In genomic region chr6:10048370-10049297, GRCh38 we compare ENCODE assay signal across 22 cellular contexts.
"Had no signal": no experiment of that assay in that cellular context is flagged by ENCODE, and none has a peak within 500 bp of the region (broad histone marks: within the 10 kb centered on the region; RNA-seq: fewer than 3 reads in every experiment).

No MANE protein-coding gene starts in this region.

- H2AFZ ChIP-seq: parathyroid adenoma had no signal

- H3K9me3 ChIP-seq: colonic mucosa, gastrocnemius medialis had no signal

- H3K27me3 ChIP-seq: colonic mucosa, esophagus squamous epithelium, gastrocnemius medialis, upper lobe of left lung had no signal

- H3K36me3 ChIP-seq: colonic mucosa, esophagus squamous epithelium, gastrocnemius medialis, thoracic aorta, upper lobe of left lung had no signal

- H3K4me3 ChIP-seq: colonic mucosa, dorsolateral prefrontal cortex, esophagus squamous epithelium, gastrocnemius medialis, thoracic aorta, upper lobe of left lung had no signal

- H3K27ac ChIP-seq: colonic mucosa, dorsolateral prefrontal cortex, esophagus squamous epithelium, gastrocnemius medialis, parathyroid adenoma, thoracic aorta, upper lobe of left lung had no signal

- H3K4me1 ChIP-seq: colonic mucosa, gastrocnemius medialis, parathyroid adenoma, upper lobe of left lung had no signal

- DNase-seq: activated T-cell treated with anti-CD3 and anti-CD28 coated beads, Interleukin-2, amount 50 U/mL, for 24 hours; colonic mucosa; dorsolateral prefrontal cortex; effector memory CD8-positive, alpha-beta T cell; esophagus squamous epithelium; gastrocnemius medialis; hypothalamus; left ventricle myocardium superior; nephron progenitor cell; nucleus accumbens; small intestine; stimulated activated CD4-positive, alpha-beta T cell treated with anti-CD3 and anti-CD28 coated beads, Interleukin-2, amount 100 ng/mL, for 48 hours; stimulated activated CD8-positive, alpha-beta memory T cell treated with anti-CD3 and anti-CD28 coated beads, Interleukin-4, amount 100 ng/mL, for 48 hours; stimulated activated naive CD4-positive, alpha-beta T cell; T1000; upper lobe of left lung had no signal

- H3K9ac ChIP-seq: parathyroid adenoma had no signal

- H3K79me2 ChIP-seq: parathyroid adenoma had no signal

- ATAC-seq: activated naive CD4-positive, alpha-beta T cell treated with anti-CD3 and anti-CD28 coated beads, Interleukin-2, amount 50 U/mL, for 72 hours; activated T-helper 17 cell treated with anti-CD3 and anti-CD28 coated beads, Interleukin-2, amount 50 U/mL, for 72 hours; effector memory CD8-positive, alpha-beta T cell; gastrocnemius medialis; left ventricle myocardium superior; sciatic nerve; WTC11 had no signal
